Comparison of ENCODE assay signal across 11 cellular contexts in the genomic region with DNA sequence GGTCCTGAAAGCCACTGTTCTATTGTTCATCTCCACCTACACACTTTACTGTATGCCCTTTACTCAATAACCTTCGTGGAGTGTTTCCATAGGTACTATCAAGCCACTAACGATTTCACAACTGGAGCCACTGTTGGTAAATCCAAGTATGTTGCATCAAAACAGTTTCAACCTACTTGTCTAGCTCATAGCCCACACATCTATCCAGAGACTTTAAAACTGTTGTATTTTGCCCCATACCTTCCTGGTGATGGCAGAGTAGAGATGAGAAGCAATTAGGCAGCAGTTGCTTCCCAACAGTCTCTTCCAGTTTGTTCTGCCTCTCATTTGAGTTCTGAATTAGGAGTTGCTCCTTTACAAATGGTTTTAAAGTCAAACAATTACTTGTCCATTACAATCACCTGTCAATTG. TPM values are rescaled to one million over a fixed set of nuclear protein-coding genes. Genes with fewer than 3 reads are reported as not detected.
A peak's percentile ranks its signal among the peaks of the same experiment; 100 is the strongest.
DNase-seq lines count a peak whose midpoint lies in the region; ATAC-seq and TF ChIP-seq lines count a peak whose summit lies in the region.
"Had no signal": no experiment of that assay in that cellular context is flagged by ENCODE, and none has a peak within 500 bp of the region (broad histone marks: within the 10 kb centered on the region; RNA-seq: fewer than 3 reads in every experiment).

No MANE protein-coding gene starts in this region.

- intact Hi-C loops in ovary (cut with DNase I), result loop anchor here in 2 of 4 donors (10.0 kb wide), 1 partner anchor 95 kb away; the partner anchor contains the start of gene LARP1 (in 2 of the 2)

- no peaks in the 10 kb centered on the region for H3K36me3 Mint-ChIP-seq in WTC11

- DNase-seq in BE2C (no peak), WTC11 (ENCODE audit: low spot score) (no peak), foreskin fibroblast (peak; percentile 56 to 73), ovary (no peak), cerebellar nuclear complex (lab: John Stamatoyannopoulos, UW) (no peak), GOT3 (lab: John Stamatoyannopoulos, UW) (no peak)
- DNase-seq: DMS79 treated with DMSO at 0.1 percent for 48 hours, NCI-H446 had no signal

- TF ChIP-seq EP300 in ovary (IDR thresholded peaks at IDR 0.05), result no peak

- CTCF ChIA-PET in WTC11 (lab: Charles Lee), result interaction anchor here (1.2 kb wide), 3 partner anchors 18 to 329 kb away, joined by 3 to 7 read pairs (median 5); no protein-coding TSS in a partner anchor

- peak overlapping the region; percentile 22 to 68 for H3K27ac ChIP-seq in ovary

- peak overlapping the region; percentile 83 for H3K4me3 Mint-ChIP-seq in WTC11

- no peaks in the 10 kb centered on the region for H3K27me3 Mint-ChIP-seq in WTC11 (ENCODE audit: low read depth)

- H3K4me1 Mint-ChIP-seq in WTC11, result peaks cover 23% of the 10 kb centered on the region

- no peak for TF ChIP-seq POLR2A in ovary (IDR thresholded peaks at IDR 0.05)

- no peaks in the 10 kb centered on the region for H3K27me3 ChIP-seq in BE2C
- H3K27me3 ChIP-seq in ovary, result no peaks in the 10 kb centered on the region

- no peaks in the 10 kb centered on the region for H3K36me3 ChIP-seq in BE2C
- no peaks in the 10 kb centered on the region for H3K36me3 ChIP-seq in ovary

- H3K4me3 ChIP-seq in BE2C (ENCODE audit: low read depth, low read length) (peak overlapping the region; percentile 64), foreskin fibroblast (ENCODE audit: low read depth in 1 of 2, low read length in 2 of 2) (peak overlapping the region; percentile 63 to 85), ovary (peak overlapping the region; percentile 54)

- H3K27ac Mint-ChIP-seq in WTC11, result peak overlapping the region; percentile 97

- H3K4me1 ChIP-seq in BE2C (peaks cover 13% of the 10 kb centered on the region), ovary (ENCODE audit: insufficient read depth) (peaks cover 8% of the 10 kb centered on the region)

- ATAC-seq in WTC11 (peak; percentile 7; the same call in 1 of the 2 replicates), HG03342 (IDR thresholded peaks at IDR 0.05; ENCODE audit: unreplicated experiment) (no peak), HG03159 (IDR thresholded peaks at IDR 0.05; ENCODE audit: unreplicated experiment) (no peak)
- ATAC-seq: HCT116 had no signal

- WGBS in ovary, 3 donors, result 3 to 11% (median 5%) methylated on average over 2 of the region's 2 CpGs

- H3K9me3 ChIP-seq in BE2C (no peaks in the 10 kb centered on the region), ovary (no peaks in the 10 kb centered on the region)

- H3K9me3 Mint-ChIP-seq in WTC11, result no peaks in the 10 kb centered on the region

- TF ChIP-seq CTCF in BE2C (IDR thresholded peaks at IDR 0.05; ENCODE audit: low read depth, low read length), result no peak
- no peak for TF ChIP-seq CTCF in WTC11 (IDR thresholded peaks at IDR 0.05)
- peak; percentile 13 for TF ChIP-seq CTCF in foreskin fibroblast (IDR thresholded peaks at IDR 0.05; ENCODE audit: low read depth, low read length)
- TF ChIP-seq CTCF in ovary (IDR thresholded peaks at IDR 0.05), result no peak

- POLR2A ChIA-PET in WTC11 (lab: Charles Lee), result no interaction called here

TF ChIP-seq in WTC11, 78 proteins besides CTCF, POLR2A, EP300 and RAD21:
- no peak for TF ChIP-seq ZNF317 (CRISPR knock-in tag; IDR thresholded peaks at IDR 0.05; ENCODE audit: borderline replicate concordance, low read depth)
- TF ChIP-seq ZNF396 (CRISPR knock-in tag; IDR thresholded peaks at IDR 0.05; ENCODE audit: borderline replicate concordance), result no peak
- TF ChIP-seq, protein P1, sequence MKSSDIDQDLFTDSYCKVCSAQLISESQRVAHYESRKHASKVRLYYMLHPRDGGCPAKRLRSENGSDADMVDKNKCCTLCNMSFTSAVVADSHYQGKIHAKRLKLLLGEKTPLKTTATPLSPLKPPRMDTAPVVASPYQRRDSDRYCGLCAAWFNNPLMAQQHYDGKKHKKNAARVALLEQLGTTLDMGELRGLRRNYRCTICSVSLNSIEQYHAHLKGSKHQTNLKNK (CRISPR knock-in tag; IDR thresholded peaks at IDR 0.05), result no peak
- TF ChIP-seq, protein P2, sequence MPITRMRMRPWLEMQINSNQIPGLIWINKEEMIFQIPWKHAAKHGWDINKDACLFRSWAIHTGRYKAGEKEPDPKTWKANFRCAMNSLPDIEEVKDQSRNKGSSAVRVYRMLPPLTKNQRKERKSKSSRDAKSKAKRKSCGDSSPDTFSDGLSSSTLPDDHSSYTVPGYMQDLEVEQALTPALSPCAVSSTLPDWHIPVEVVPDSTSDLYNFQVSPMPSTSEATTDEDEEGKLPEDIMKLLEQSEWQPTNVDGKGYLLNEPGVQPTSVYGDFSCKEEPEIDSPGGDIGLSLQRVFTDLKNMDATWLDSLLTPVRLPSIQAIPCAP (CRISPR knock-in tag; IDR thresholded peaks at IDR 0.05), result no peak
- no peak for TF ChIP-seq GTF2I (CRISPR knock-in tag; conservative IDR thresholded peaks at IDR 0.05)
- no peak for TF ChIP-seq OVOL2 (CRISPR knock-in tag; IDR thresholded peaks at IDR 0.05; ENCODE audit: borderline replicate concordance)
- TF ChIP-seq, protein P3, sequence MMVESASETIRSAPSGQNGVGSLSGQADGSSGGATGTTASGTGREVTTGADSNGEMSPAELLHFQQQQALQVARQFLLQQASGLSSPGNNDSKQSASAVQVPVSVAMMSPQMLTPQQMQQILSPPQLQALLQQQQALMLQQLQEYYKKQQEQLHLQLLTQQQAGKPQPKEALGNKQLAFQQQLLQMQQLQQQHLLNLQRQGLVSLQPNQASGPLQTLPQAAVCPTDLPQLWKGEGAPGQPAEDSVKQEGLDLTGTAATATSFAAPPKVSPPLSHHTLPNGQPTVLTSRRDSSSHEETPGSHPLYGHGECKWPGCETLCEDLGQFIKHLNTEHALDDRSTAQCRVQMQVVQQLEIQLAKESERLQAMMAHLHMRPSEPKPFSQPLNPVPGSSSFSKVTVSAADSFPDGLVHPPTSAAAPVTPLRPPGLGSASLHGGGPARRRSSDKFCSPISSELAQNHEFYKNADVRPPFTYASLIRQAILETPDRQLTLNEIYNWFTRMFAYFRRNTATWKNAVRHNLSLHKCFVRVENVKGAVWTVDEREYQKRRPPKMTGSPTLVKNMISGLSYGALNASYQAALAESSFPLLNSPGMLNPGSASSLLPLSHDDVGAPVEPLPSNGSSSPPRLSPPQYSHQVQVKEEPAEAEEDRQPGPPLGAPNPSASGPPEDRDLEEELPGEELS (CRISPR knock-in tag; IDR thresholded peaks at IDR 0.05), result no peak

RNA-seq across cellular contexts. Expression of gene FAXDC2, which starts 0.6 kb away (rescaled TPM):
- 27.5 TPM for polyA plus RNA-seq in BE2C (2012; ENCODE audit: insufficient read depth, insufficient read length, low read depth)
- total RNA-seq in WTC11 (2021) (3.9 to 6.0 TPM (median 5.5 TPM) in 3 replicates), ovary (10 to 100 TPM; 15.2 to 40.7 (median 23.1) TPM)
- polyA plus RNA-seq in ovary, result 100 to 1,000 TPM in 1 of 2 donors, 10 to 100 TPM in 1; 43.7 to 120 TPM

RNA-seq across cellular contexts. Expression of gene CNOT8, which starts 8.6 kb away (rescaled TPM):
- 89.2 TPM for polyA plus RNA-seq in BE2C (2012; ENCODE audit: insufficient read depth, insufficient read length, low read depth)
- 51.7 to 58.6 TPM (median 54.4 TPM) in 3 replicates for total RNA-seq in WTC11 (2021)
- total RNA-seq in ovary, result 10 to 100 TPM; 34.0 to 51.0 (median 40.5) TPM
- 10 to 100 TPM; 35.4 to 40.7 TPM for polyA plus RNA-seq in ovary

Comparison
In these comparisons a context has a peak if more than half of its experiments do, and no peak if none do; other contexts are left out.
1. DNase-seq: peak in foreskin fibroblast (2 of 2); none in BE2C (single experiment), WTC11 (single experiment), ovary (0 of 5), cerebellar nuclear complex (0 of 2) and GOT3 (single experiment).
2. Peak in every context shown above with its lines, with median percentiles within 50 percentile points of each other: H3K4me3 ChIP-seq.